Comparison of ENCODE assay signal across 8 cellular contexts in genomic region chr18:26549486-26550435, GRCh38. TPM values are rescaled to one million over a fixed set of nuclear protein-coding genes. Genes with fewer than 3 reads are reported as not detected.
DNase-seq lines count a peak whose midpoint lies in the region; ATAC-seq and TF ChIP-seq lines count a peak whose summit lies in the region.

No MANE protein-coding gene starts in this region.

- peak overlapping the region; percentile 81 for H3K18ac ChIP-seq in trophoblast cell (ENCODE audit: low read length)

- no peak overlapping the region for H3K23ac ChIP-seq in trophoblast cell (ENCODE audit: low read length)

- H3K79me2 ChIP-seq in GM23248 (ENCODE audit: insufficient read depth), result peaks cover 18% of the 10 kb centered on the region
- H3K79me2 ChIP-seq in trophoblast cell (ENCODE audit: control insufficient read depth, insufficient read depth, low read length, poor library complexity), result peaks cover 20% of the 10 kb centered on the region

- peak overlapping the region; percentile 88 for H2BK5ac ChIP-seq in trophoblast cell (ENCODE audit: low read depth, low read length, poor library complexity)

- H3K4me1 Mint-ChIP-seq in CD14-positive monocyte, result peaks cover 34% of the 10 kb centered on the region

- H3K27me3 Mint-ChIP-seq in CD14-positive monocyte (ENCODE audit: low read depth in 3 of 3), result peaks cover 57 to 78% (median 74%) of the 10 kb centered on the region in 3 donors

- in situ Hi-C loops in GM23248 (cut with MboI), result no loop called here

- peaks cover 22% of the 10 kb centered on the region; the same call in 1 of the 2 replicates for H3K27me3 ChIP-seq in GM23248 (replicated peaks; ENCODE audit: insufficient read depth)
- no peaks in the 10 kb centered on the region for H3K27me3 ChIP-seq in adrenal gland
- no peaks in the 10 kb centered on the region for H3K27me3 ChIP-seq in trophoblast cell (ENCODE audit: insufficient read depth, low read length)

- no peaks in the 10 kb centered on the region for H3K36me3 ChIP-seq in GM23248 (ENCODE audit: low read depth)
- no peaks in the 10 kb centered on the region for H3K36me3 ChIP-seq in adrenal gland (replicated peaks in 1 of 2)
- peaks cover 0 to 2% of the 10 kb centered on the region in 2 experiments for H3K36me3 ChIP-seq in trophoblast cell (ENCODE audit: control insufficient read depth in 1 of 2, insufficient read depth in 2 of 2, low read length in 2 of 2)

- H3K27ac ChIP-seq in GM23248 (peak overlapping the region; percentile 31; the same call in 1 of the 2 replicates), adrenal gland (peak overlapping the region; percentile 37 to 91 (median 79)), trophoblast cell (ENCODE audit: low read depth, low read length) (peak overlapping the region; percentile 96)

- peak overlapping the region; percentile 92 for H2AFZ ChIP-seq in GM23248
- H2AFZ ChIP-seq in trophoblast cell (ENCODE audit: insufficient read depth, low read length, poor library complexity), result peak overlapping the region; percentile 73

- H3K4me1 ChIP-seq in GM23248 (ENCODE audit: insufficient read depth), result peaks cover 13% of the 10 kb centered on the region; the same call in 1 of the 2 replicates
- H3K4me1 ChIP-seq in adrenal gland (replicated peaks in 1 of 2), result peaks cover 10 to 37% of the 10 kb centered on the region in 2 donors
- H3K4me1 ChIP-seq in trophoblast cell (ENCODE audit: control insufficient read depth in 1 of 2, insufficient read depth in 2 of 2, low read length in 2 of 2), result peaks cover 25 to 28% of the 10 kb centered on the region in 2 experiments

- H4K8ac ChIP-seq in trophoblast cell (ENCODE audit: low read depth, low read length), result peak overlapping the region; percentile 92

- H3K9me3 ChIP-seq in GM23248 (ENCODE audit: low read depth) (no peaks in the 10 kb centered on the region), adrenal gland (replicated peaks in 1 of 3) (no peaks in the 10 kb centered on the region), trophoblast cell (ENCODE audit: insufficient read depth, low read depth, low read length) (no peaks in the 10 kb centered on the region)

- H3K4me3 ChIP-seq in GM23248 (peak overlapping the region; percentile 92), adrenal gland (peak overlapping the region; percentile 30 to 97 (median 51)), trophoblast cell (ENCODE audit: low read depth, low read length) (peak overlapping the region; percentile 63)

- peaks cover 25% of the 10 kb centered on the region for H3K79me1 ChIP-seq in trophoblast cell (ENCODE audit: low read length)

- H3K9me3 Mint-ChIP-seq in CD14-positive monocyte, result peaks cover 2 to 22% (median 9%) of the 10 kb centered on the region in 7 donors

- H3K4ac ChIP-seq in trophoblast cell (ENCODE audit: low read depth, low read length), result peak overlapping the region; percentile 74

- DNase-seq in CD14-positive monocyte (ENCODE audit: low spot score), result no peak
- DNase-seq in GM23248, result peak; percentile 81
- DNase-seq in NCI-H748 (lab: John Stamatoyannopoulos, UW; ENCODE audit: unreplicated experiment), result peak; percentile 83
- DNase-seq in adrenal gland, result peak; percentile 79 to 90 (median 82)
- DNase-seq in left ventricle myocardium superior, result peak; percentile 81
- peak; percentile 79 to 86 for DNase-seq in trophoblast cell
- no peak for DNase-seq in effector CD8-positive, alpha-beta T cell (lab: John Stamatoyannopoulos, UW)
- no peak for DNase-seq in NCI-H187 treated with DMSO at 0.1 percent for 48 hours (lab: John Stamatoyannopoulos, UW)

- 1 to 2% methylated on average over 62 to 68 of the region's 69 CpGs for WGBS in GM23248 (ENCODE audit: low coverage in 1 of 2, low lambda C conversion rate in 2 of 2, missing lambda C conversion rate in 2 of 2), 2 experiments
- WGBS in adrenal gland, 4 donors, result 0 to 1% (median 1%) methylated on average over 17 to 69 of the region's 69 CpGs
- WGBS in trophoblast cell (ENCODE audit: extremely low coverage, insufficient coverage, insufficient read length), result no CpG with 5 or more reads among the region's 69 CpGs

- H3K36me3 Mint-ChIP-seq in CD14-positive monocyte, result peaks cover 8 to 13% of the 10 kb centered on the region in 2 donors

- H3K14ac ChIP-seq in trophoblast cell (ENCODE audit: low read length), result peak overlapping the region; percentile 81

- H2AK5ac ChIP-seq in trophoblast cell (ENCODE audit: low read length), result no peak overlapping the region

- H2BK12ac ChIP-seq in trophoblast cell (ENCODE audit: low read length), result peak overlapping the region; percentile 53

- peak overlapping the region; percentile 97 for H4K91ac ChIP-seq in trophoblast cell (ENCODE audit: low read depth, low read length)

- peak overlapping the region; percentile 97 for H2BK120ac ChIP-seq in trophoblast cell (ENCODE audit: insufficient read depth, low read length, poor library complexity)

- 0 out of 2 replicates have a peak, but pooled peaks cover 3% of the 10 kb centered on the region for H4K20me1 ChIP-seq in GM23248 (ENCODE audit: insufficient read depth)

- intact Hi-C loops in CD14-positive monocyte (cut with micrococcal nuclease) (no loop called here), adrenal gland (cut with DNase I) (loop anchor here in 1 of 2 donors (10.0 kb wide), 1 partner anchor 145 kb away; no protein-coding TSS in a partner anchor), left ventricle myocardium superior (cut with micrococcal nuclease) (loop anchor here (10.0 kb wide), 1 partner anchor 75 kb away; no protein-coding TSS in a partner anchor)

- peak overlapping the region; percentile 68 for H4K12ac ChIP-seq in trophoblast cell (ENCODE audit: low read depth, low read length)

- ATAC-seq in left ventricle myocardium superior, result peak; percentile 76

- H3F3A ChIP-seq in GM23248 (ENCODE audit: insufficient read depth), result peaks cover 4% of the 10 kb centered on the region; the same call in 1 of the 2 replicates

- H3K9me2 ChIP-seq in GM23248 (ENCODE audit: insufficient read depth), result no peaks in the 10 kb centered on the region

- H3K4me2 ChIP-seq in GM23248 (ENCODE audit: unreplicated experiment) (peak overlapping the region; percentile 81), trophoblast cell (ENCODE audit: low read length) (peak overlapping the region; percentile 78)

- peak overlapping the region; percentile 70 to 84 for H3K4me3 Mint-ChIP-seq in CD14-positive monocyte

- TF ChIP-seq POLR2A in adrenal gland (IDR thresholded peaks at IDR 0.05), result peak in 1 of 2 donors; percentile 76

- H3K27ac Mint-ChIP-seq in CD14-positive monocyte, result no peak overlapping the region

- TF ChIP-seq CTCF in CD14-positive monocyte (IDR thresholded peaks at IDR 0.05), result no peak
- TF ChIP-seq CTCF in adrenal gland (IDR thresholded peaks at IDR 0.05), result no peak

- H3K9ac ChIP-seq in GM23248, result peak overlapping the region; percentile 73
- H3K9ac ChIP-seq in trophoblast cell (ENCODE audit: low read length), result peak overlapping the region; percentile 60

RNA-seq across cellular contexts. Expression of gene KCTD1, which starts 1.4 kb away (rescaled TPM):
- polyA plus RNA-seq in CD14-positive monocyte (not detected), GM23248 (2016; fragmentation: Nextera tagmentation; extraction: Ambion mirVana) (5.0 and 5.7 TPM in 2 replicates), adrenal gland (10 to 100 TPM; 14.9 to 32.8 (median 19.9) TPM)
- total RNA-seq in GM23248 (2014; rRNA removed; shearing (Covaris generic)), result 14.9 and 17.9 TPM in 2 replicates
- total RNA-seq in adrenal gland (10 to 100 TPM; 20.0 to 44.8 (median 31.4) TPM), left ventricle myocardium superior (17.2 TPM)
- polyA plus RNA-seq in trophoblast cell (2013), result 36.1 and 38.7 TPM in 2 replicates

Comparison
In these comparisons a context has a peak if more than half of its experiments do, and no peak if none do; other contexts are left out.
1. DNase-seq: peak in GM23248 (single experiment), NCI-H748 (single experiment), adrenal gland (7 of 7), left ventricle myocardium superior (single experiment) and trophoblast cell (2 of 2); none in CD14-positive monocyte (single experiment), effector CD8-positive, alpha-beta T cell (single experiment) and NCI-H187 treated with DMSO at 0.1 percent for 48 hours (single experiment).
2. H3K27ac ChIP-seq: peak in every context shown above with its lines; median percentile 96 in trophoblast cell; 79 in adrenal gland; 31 in GM23248.
3. Peak in every context shown above with its lines, with median percentiles within 50 percentile points of each other: H3K4me3 ChIP-seq.